In genomic region chr20:23692725-23693124, GRCh38 we compare ENCODE assay signal across 12 cellular contexts. TPM values are rescaled to one million over a fixed set of nuclear protein-coding genes. Genes with fewer than 3 reads are reported as not detected.
"Had no signal": no experiment of that assay in that cellular context is flagged by ENCODE, and none has a peak within 500 bp of the region (broad histone marks: within the 10 kb centered on the region; RNA-seq: fewer than 3 reads in every experiment).

No MANE protein-coding gene starts in this region.

- H3K9me3 ChIP-seq: breast epithelium, lower lobe of right lung had no signal

- H3K4me3 ChIP-seq: breast epithelium, lower lobe of right lung had no signal

- ATAC-seq: stimulated activated memory B cell treated with anti-CD40 and anti-IgM and Interleukin-4, amounts not matched to agents 10 μg/mL and 1 μg/mL and 100 μg/mL, for 72 hours had no signal

- H3K36me3 ChIP-seq: breast epithelium, lower lobe of right lung had no signal

- H3K4me1 ChIP-seq: breast epithelium had no signal

- H3K27me3 ChIP-seq: breast epithelium had no signal

- DNase-seq: activated CD4-positive, alpha-beta T cell treated with anti-CD3 and anti-CD28 coated beads, Interleukin-2, amount 10 ng/mL, durations not matched to agents 7 days and 5 days; activated CD8-positive, alpha-beta memory T cell treated with anti-CD3 and anti-CD28 coated beads for 24 hours; activated gamma-delta T cell treated with Interleukin-2 at 50 U/mL for 16 hours; erythroblast; lower lobe of right lung; stimulated activated CD4-positive, alpha-beta T cell treated with anti-CD3 and anti-CD28 coated beads, Interleukin-2, amount 100 ng/mL, for 48 hours had no signal

- H3K27ac ChIP-seq: lower lobe of right lung had no signal

RNA-seq across cellular contexts. Expression of gene CST4, which starts 3.9 kb away (rescaled TPM):
- total RNA-seq: activated CD4-positive, alpha-beta T cell treated with anti-CD3 and anti-CD28 coated beads, Interleukin-2, amount 10 ng/mL, durations not matched to agents 7 days and 5 days; breast epithelium; cerebellum; lower lobe of right lung; neural crest cell; osteoblast; urinary bladder had no signal
- polyA plus RNA-seq: urinary bladder had no signal

RNA-seq across cellular contexts. Expression of gene CST1, which starts 58.0 kb away (rescaled TPM):
- total RNA-seq: activated CD4-positive, alpha-beta T cell treated with anti-CD3 and anti-CD28 coated beads, Interleukin-2, amount 10 ng/mL, durations not matched to agents 7 days and 5 days; breast epithelium; cerebellum; lower lobe of right lung; neural crest cell; osteoblast; urinary bladder had no signal
